ENCODE assay signal across 8 cellular contexts in the genomic region with DNA sequence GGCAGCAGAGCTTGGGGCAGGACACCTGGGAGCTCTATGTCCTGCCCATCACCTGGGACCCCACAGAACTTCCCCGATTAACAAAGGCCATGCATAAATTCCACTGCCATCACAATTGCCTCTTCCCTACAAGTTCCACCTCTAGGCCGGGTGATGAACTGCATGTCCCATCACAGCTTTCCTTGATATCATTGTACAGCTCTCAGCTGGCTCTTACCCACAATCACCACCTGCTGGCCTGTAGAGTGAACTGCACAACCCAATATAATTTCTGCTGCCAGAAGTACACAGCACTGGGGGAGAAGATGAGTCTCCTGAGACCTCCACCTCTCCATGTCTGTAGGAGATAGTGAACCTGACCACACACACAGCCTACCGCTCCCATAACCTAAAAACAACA.
DNase-seq lines count a peak whose midpoint lies in the region; ATAC-seq and TF ChIP-seq lines count a peak whose summit lies in the region.

No MANE protein-coding gene starts in this region.

- DNase-seq in 8988T (peak; percentile 8), NAMALWA (ENCODE audit: low spot score) (peak; percentile 65), esophagus squamous epithelium (lab: John Stamatoyannopoulos, UW) (no peak), medulla oblongata (ENCODE audit: extremely low spot score) (no peak), NCI-H1930 (lab: John Stamatoyannopoulos, UW) (no peak)
- DNase-seq in NK-92 treated with Interleukin-12 subunit alpha and Interleukin-12 subunit beta, amount 100 ng/mL, for 24 hours (lab: John Stamatoyannopoulos, UW), result no peak

- peak in 5 of 6 experiments; percentile 16 to 62 (median 35) for TF ChIP-seq CTCF in esophagus squamous epithelium (IDR thresholded peaks at IDR 0.05)

- intact Hi-C loops in esophagus squamous epithelium (cut with DNase I), result no loop called here

- no peaks in the 10 kb centered on the region for H3K4me1 ChIP-seq in esophagus squamous epithelium

- H3K36me3 ChIP-seq in esophagus squamous epithelium, result no peaks in the 10 kb centered on the region

- 66 to 85% methylated on average over 3 of the region's 3 CpGs for WGBS in esophagus squamous epithelium, 2 donors

- peaks cover 0 to 10% (median 0%) of the 10 kb centered on the region in 3 donors for H3K9me3 ChIP-seq in esophagus squamous epithelium

- H3K27ac ChIP-seq in esophagus squamous epithelium, result no peak overlapping the region

- no peak for TF ChIP-seq POLR2A in esophagus squamous epithelium (IDR thresholded peaks at IDR 0.05)

- ATAC-seq in GM18519 (IDR thresholded peaks at IDR 0.05; ENCODE audit: low FRiP score, unreplicated experiment), result peak; percentile 99
- peak; percentile 99 for ATAC-seq in HG02798 (IDR thresholded peaks at IDR 0.05; ENCODE audit: poor library complexity, unreplicated experiment)

- no peak overlapping the region for H3K4me3 ChIP-seq in esophagus squamous epithelium

- H3K27me3 ChIP-seq in esophagus squamous epithelium, result no peaks in the 10 kb centered on the region

Comparison
In these comparisons a context has a peak if more than half of its experiments do, and no peak if none do; other contexts are left out.
1. DNase-seq: peak in 8988T (single experiment) and NAMALWA (single experiment); none in esophagus squamous epithelium (single experiment), medulla oblongata (single experiment), NCI-H1930 (0 of 2) and NK-92 treated with Interleukin-12 subunit alpha and Interleukin-12 subunit beta, amount 100 ng/mL, for 24 hours (single experiment).